11 cellular contexts compared by ENCODE assay signal in genomic region chr11:14374922-14375630, GRCh38. TPM values are rescaled to one million over a fixed set of nuclear protein-coding genes. Genes with fewer than 3 reads are reported as not detected.
DNase-seq lines count a peak whose midpoint lies in the region; ATAC-seq, FAIRE-seq and TF ChIP-seq lines count a peak whose summit lies in the region.
"Had no signal": no experiment of that assay in that cellular context is flagged by ENCODE, and none has a peak within 500 bp of the region (broad histone marks: within the 10 kb centered on the region; RNA-seq: fewer than 3 reads in every experiment).

No MANE protein-coding gene starts in this region.

- DNase-seq in GM10248 (ENCODE audit: extremely low spot score) = peak; percentile 22
- DNase-seq in astrocyte (ENCODE audit: low read depth) = no peak
- DNase-seq in nephron progenitor cell = no peak
- DNase-seq in NCI-H128 (lab: John Stamatoyannopoulos, UW; ENCODE audit: unreplicated experiment) = no peak
- DNase-seq in NK-92 treated with Interleukin-12 subunit alpha and Interleukin-12 subunit beta, amount 100 ng/mL, for 24 hours (lab: John Stamatoyannopoulos, UW) = no peak
- no peak for DNase-seq in COLO829 (ENCODE audit: low spot score)
- DNase-seq in midbrain (lab: John Stamatoyannopoulos, UW) = no peak
- DNase-seq: foreskin melanocyte; NCI-H2171 treated with DMSO at 0.1 percent for 48 hours; stimulated activated CD4-positive, alpha-beta T cell treated with anti-CD3 and anti-CD28 coated beads, Interleukin-4, amount 100 ng/mL, for 24 hours had no signal

- H3K4me1 Mint-ChIP-seq in astrocyte (ENCODE audit: low read depth, unreplicated experiment) (peaks cover 6% of the 10 kb centered on the region), nephron progenitor cell (no peaks in the 10 kb centered on the region)

- H3K4me1 ChIP-seq in astrocyte (ENCODE audit: insufficient read depth, low read length) = no peaks in the 10 kb centered on the region

- no peak overlapping the region for H2AFZ ChIP-seq in astrocyte (ENCODE audit: low read depth, low read length)

- H3K27ac Mint-ChIP-seq in astrocyte (ENCODE audit: unreplicated experiment) = no peak overlapping the region
- no peak overlapping the region for H3K27ac Mint-ChIP-seq in nephron progenitor cell

- H3K36me3 ChIP-seq in astrocyte (ENCODE audit: insufficient read depth, low read length) = no peaks in the 10 kb centered on the region

- H3K4me2 ChIP-seq in astrocyte (ENCODE audit: low read length) = no peak overlapping the region

- no peak overlapping the region for H3K4me3 Mint-ChIP-seq in astrocyte (ENCODE audit: unreplicated experiment)
- H3K4me3 Mint-ChIP-seq in nephron progenitor cell = no peak overlapping the region

- TF ChIP-seq CTCF in GM10248 (IDR thresholded peaks at IDR 0.05; ENCODE audit: control extremely low read depth, extremely low read depth, low read depth, missing control alignments) = no peak
- TF ChIP-seq CTCF in astrocyte (IDR thresholded peaks at IDR 0.05; ENCODE audit: insufficient read depth, low read depth, low read length) = peak; percentile 8
- peak; percentile 14 for TF ChIP-seq CTCF in nephron progenitor cell (IDR thresholded peaks at IDR 0.05)

- no peaks in the 10 kb centered on the region for H3K27me3 ChIP-seq in astrocyte (ENCODE audit: insufficient read depth, low read length)

- no peaks in the 10 kb centered on the region for H4K20me1 ChIP-seq in astrocyte (ENCODE audit: insufficient read depth, low read length)

- H3K27ac ChIP-seq in astrocyte (ENCODE audit: low read depth, low read length) = no peak overlapping the region

- no peaks in the 10 kb centered on the region for H3K9me3 ChIP-seq in astrocyte (ENCODE audit: insufficient read depth, low read depth, low read length)

- H3K27me3 Mint-ChIP-seq in astrocyte (ENCODE audit: low read depth, unreplicated experiment) (peaks cover 11% of the 10 kb centered on the region), nephron progenitor cell (ENCODE audit: low read depth, poor library complexity) (peaks cover 37% of the 10 kb centered on the region)

- CTCF ChIA-PET in GM10248 (lab: Yijun Ruan, JAX) = interaction anchor here (0.8 to 3.1 kb wide), 15 partner anchors 9 to 125 kb away, joined by 3 to 17 read pairs (median 3); partner anchors contain the start of gene COPB1

- peak; percentile 47 for ATAC-seq in HG02610 (IDR thresholded peaks at IDR 0.05; ENCODE audit: unreplicated experiment)

- no peak for FAIRE-seq in astrocyte (lab: Jason Lieb, UNC)

- peaks cover 1% of the 10 kb centered on the region for H3K36me3 Mint-ChIP-seq in astrocyte (ENCODE audit: low read depth, unreplicated experiment)
- H3K36me3 Mint-ChIP-seq in nephron progenitor cell (ENCODE audit: low read depth) = no peaks in the 10 kb centered on the region

- no peak overlapping the region for H3K9ac ChIP-seq in astrocyte (ENCODE audit: low read length)

- H3K4me3 ChIP-seq in astrocyte (ENCODE audit: insufficient read depth, low read depth, low read length) = no peak overlapping the region

- no peaks in the 10 kb centered on the region for H3K9me3 Mint-ChIP-seq in astrocyte (ENCODE audit: unreplicated experiment)
- no peaks in the 10 kb centered on the region for H3K9me3 Mint-ChIP-seq in nephron progenitor cell

- POLR2A ChIA-PET in GM10248 (lab: Yijun Ruan, JAX) = no interaction called here

- H3K79me2 ChIP-seq in astrocyte (ENCODE audit: insufficient read depth, low read length) = no peaks in the 10 kb centered on the region

RNA-seq across cellular contexts. Expression of gene RRAS2, which starts 16.1 kb away (rescaled TPM):
- 120 and 150 TPM in 2 replicates for total RNA-seq in astrocyte
